In the genomic region with DNA sequence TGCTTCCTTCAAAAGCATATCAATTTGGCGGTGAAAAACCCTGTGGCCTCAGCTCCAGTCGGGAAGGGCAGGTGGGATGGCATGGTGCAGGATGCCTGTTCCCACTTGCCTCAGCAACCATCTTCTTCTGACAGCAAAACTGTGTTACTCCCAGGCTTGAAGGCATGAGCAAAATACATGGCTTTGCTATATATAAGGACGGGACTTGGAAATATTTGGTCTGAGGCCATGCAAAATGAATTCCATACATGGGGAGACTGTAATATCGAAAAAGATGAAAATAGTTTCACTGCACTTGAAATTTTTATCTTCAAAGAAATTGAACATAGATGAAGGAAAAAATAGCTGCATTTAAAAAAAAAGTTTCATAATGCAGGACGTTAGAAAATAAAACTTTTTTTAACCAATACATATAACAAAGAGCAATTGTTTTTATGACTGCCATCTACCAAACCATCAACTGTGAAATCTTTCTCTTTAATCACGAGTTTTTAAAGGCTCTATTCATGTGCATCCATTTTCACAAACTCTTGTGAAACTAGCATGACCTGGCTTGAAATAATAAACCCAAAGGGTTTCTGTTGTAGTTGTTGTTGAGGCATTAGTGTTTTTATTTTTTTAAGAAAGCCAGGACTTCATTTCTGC, we compare ENCODE assay signal across 15 cellular contexts.
DNase-seq lines count a peak whose midpoint lies in the region; ATAC-seq and TF ChIP-seq lines count a peak whose summit lies in the region.
"Had no signal": no experiment of that assay in that cellular context is flagged by ENCODE, and none has a peak within 500 bp of the region (broad histone marks: within the 10 kb centered on the region; RNA-seq: fewer than 3 reads in every experiment).

No MANE protein-coding gene starts in this region.

- H3K4me3 Mint-ChIP-seq in osteocyte (ENCODE audit: unreplicated experiment), result no peak overlapping the region
- no peak overlapping the region for H3K4me3 Mint-ChIP-seq in activated T-cell treated with anti-CD3 and anti-CD28 coated beads, Interleukin-2, amount 50 U/mL, for 24 hours
- H3K4me3 Mint-ChIP-seq: CD4-positive, CD25-positive, alpha-beta regulatory T cell; CD8-positive, alpha-beta memory T cell; GM23338 had no signal

- H3K36me3 Mint-ChIP-seq in osteocyte (ENCODE audit: unreplicated experiment), result peaks cover 57% of the 10 kb centered on the region
- H3K36me3 Mint-ChIP-seq in activated T-cell treated with anti-CD3 and anti-CD28 coated beads, Interleukin-2, amount 50 U/mL, for 24 hours (ENCODE audit: low read depth), result no peaks in the 10 kb centered on the region
- H3K36me3 Mint-ChIP-seq: CD8-positive, alpha-beta memory T cell had no signal

- ATAC-seq in HG03521 (IDR thresholded peaks at IDR 0.05; ENCODE audit: unreplicated experiment), result no peak
- ATAC-seq: GM23338 had no signal

- H3K9me3 Mint-ChIP-seq in osteocyte (ENCODE audit: unreplicated experiment), result no peaks in the 10 kb centered on the region
- no peaks in the 10 kb centered on the region for H3K9me3 Mint-ChIP-seq in activated T-cell treated with anti-CD3 and anti-CD28 coated beads, Interleukin-2, amount 50 U/mL, for 24 hours
- H3K9me3 Mint-ChIP-seq: CD4-positive, CD25-positive, alpha-beta regulatory T cell; CD8-positive, alpha-beta memory T cell; GM23338; IgD-negative memory B cell had no signal

- in situ Hi-C loops in SK-MEL-5 (cut with HindIII; ENCODE audit: low pct_unique_long_range_greater_than_20kb, low sequenced_read_pairs), result no loop called here

- DNase-seq in SK-MEL-5 (ENCODE audit: low read depth, low spot score) (peak; percentile 91), epidermal melanocyte (ENCODE audit: insufficient read length, low spot score) (peak; percentile 48), osteocyte (ENCODE audit: extremely low spot score, unreplicated experiment) (no peak), AG20443 (ENCODE audit: low spot score) (no peak), T1000 (lab: John Stamatoyannopoulos, UW) (no peak)
- DNase-seq in activated T-cell treated with anti-CD3 and anti-CD28 coated beads, Interleukin-2, amount 50 U/mL, for 24 hours, result no peak
- DNase-seq: BE2C; Caco-2; CD4-positive, CD25-positive, alpha-beta regulatory T cell; CD8-positive, alpha-beta memory T cell; HCEC 1CT had no signal

- TF ChIP-seq CTCF in 22Rv1 (IDR thresholded peaks at IDR 0.05), result no peak
- no peak for TF ChIP-seq CTCF in osteocyte (IDR thresholded peaks at IDR 0.05)

- H3K4me1 Mint-ChIP-seq in osteocyte (ENCODE audit: unreplicated experiment), result peaks cover 80% of the 10 kb centered on the region
- no peaks in the 10 kb centered on the region for H3K4me1 Mint-ChIP-seq in activated T-cell treated with anti-CD3 and anti-CD28 coated beads, Interleukin-2, amount 50 U/mL, for 24 hours (ENCODE audit: low read depth)
- H3K4me1 Mint-ChIP-seq: CD8-positive, alpha-beta memory T cell had no signal

- H3K27me3 Mint-ChIP-seq in osteocyte (ENCODE audit: unreplicated experiment), result no peaks in the 10 kb centered on the region
- H3K27me3 Mint-ChIP-seq in activated T-cell treated with anti-CD3 and anti-CD28 coated beads, Interleukin-2, amount 50 U/mL, for 24 hours, result no peaks in the 10 kb centered on the region
- H3K27me3 Mint-ChIP-seq: CD4-positive, CD25-positive, alpha-beta regulatory T cell; IgD-negative memory B cell had no signal

- peak overlapping the region; percentile 99 for H3K27ac ChIP-seq in 22Rv1

- peak overlapping the region; percentile 50 for H3K27ac Mint-ChIP-seq in osteocyte (ENCODE audit: unreplicated experiment)
- H3K27ac Mint-ChIP-seq in activated T-cell treated with anti-CD3 and anti-CD28 coated beads, Interleukin-2, amount 50 U/mL, for 24 hours, result no peak overlapping the region
- H3K27ac Mint-ChIP-seq: CD4-positive, CD25-positive, alpha-beta regulatory T cell; CD8-positive, alpha-beta memory T cell; GM23338; IgD-negative memory B cell had no signal

Comparison
In these comparisons a context has a peak if more than half of its experiments do, and no peak if none do; other contexts are left out.
1. DNase-seq: peak in SK-MEL-5 (single experiment) and epidermal melanocyte (single experiment); none in osteocyte (single experiment), activated T-cell treated with anti-CD3 and anti-CD28 coated beads, Interleukin-2, amount 50 U/mL, for 24 hours (single experiment), AG20443 (single experiment) and T1000 (single experiment).